ENCODE assay signal across 12 cellular contexts in the genomic region with DNA sequence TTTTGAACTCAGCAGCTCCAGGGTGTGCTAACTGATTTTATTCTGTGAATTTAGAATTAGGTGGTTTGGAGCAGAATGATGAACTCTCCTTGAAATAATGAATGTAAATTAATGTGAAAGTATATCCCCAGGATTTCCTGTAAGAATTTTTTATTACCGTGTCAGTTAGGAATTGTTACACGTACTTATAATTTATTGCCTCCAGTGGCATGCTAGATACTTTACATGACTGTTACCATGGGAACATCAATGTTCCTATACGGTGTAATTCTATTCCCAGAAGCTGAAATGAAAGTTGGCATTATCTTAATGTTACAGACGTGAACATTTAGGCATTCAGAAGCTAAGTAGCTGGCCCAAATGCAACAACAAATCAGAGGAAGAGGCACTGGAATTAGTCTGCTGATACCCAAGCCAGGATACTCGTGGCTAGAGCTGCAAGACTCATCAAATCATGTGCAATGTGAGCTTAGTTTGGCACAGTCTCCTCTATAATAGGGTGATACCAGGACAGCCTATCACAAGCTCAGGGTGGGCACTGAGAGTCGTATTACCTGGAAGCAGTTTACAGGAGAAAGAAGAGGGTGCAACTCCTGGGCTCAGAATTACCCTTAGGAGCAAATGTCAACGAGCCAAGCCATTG. TPM values are rescaled to one million over a fixed set of nuclear protein-coding genes. Genes with fewer than 3 reads are reported as not detected.
DNase-seq lines count a peak whose midpoint lies in the region; ATAC-seq and TF ChIP-seq lines count a peak whose summit lies in the region.
"Had no signal": no experiment of that assay in that cellular context is flagged by ENCODE, and none has a peak within 500 bp of the region (broad histone marks: within the 10 kb centered on the region; RNA-seq: fewer than 3 reads in every experiment).

No MANE protein-coding gene starts in this region.

- no peak for DNase-seq in Right ventricle myocardium inferior (ENCODE audit: missing footprints)
- no peak for DNase-seq in cardiac septum (ENCODE audit: low spot score)
- DNase-seq in OCI-M1 (lab: John Stamatoyannopoulos, UW), result peak; percentile 63
- DNase-seq in fibroblast of the aortic adventitia (ENCODE audit: low read depth), result peak; percentile 40
- peak; percentile 21 for DNase-seq in stromal cell of bone marrow (ENCODE audit: low read depth)
- DNase-seq in ureter (ENCODE audit: low spot score), result no peak
- no peak for DNase-seq in effector CD4-positive, alpha-beta T cell
- DNase-seq: H7; NCI-H2081 treated with DMSO at 0.1 percent for 48 hours; stimulated activated CD4-positive, alpha-beta T cell treated with anti-CD3 and anti-CD28 coated beads, Interleukin-4, amount 100 ng/mL, for 1 hour; stimulated activated naive CD4-positive, alpha-beta T cell treated with Interleukin-2 at 50 U/mL for 16 hours had no signal

- TF ChIP-seq CTCF in fibroblast of the aortic adventitia (IDR thresholded peaks at IDR 0.05; ENCODE audit: insufficient read depth, low read length), result no peak

- intact Hi-C loops in Right ventricle myocardium inferior (cut with DNase I) (no loop called here), cardiac septum (cut with DNase I) (no loop called here)

- ATAC-seq in Right ventricle myocardium inferior, result peak; percentile 94
- ATAC-seq in GM19328 (IDR thresholded peaks at IDR 0.05; ENCODE audit: unreplicated experiment), result no peak

- no peak overlapping the region for H3K4me3 ChIP-seq in fibroblast of the aortic adventitia (ENCODE audit: low read depth, low read length)

RNA-seq across cellular contexts. Expression of a gene that starts 30.0 kb away (rescaled TPM):
- total RNA-seq in Right ventricle myocardium inferior, result 23.2 TPM
- 37.7 TPM for total RNA-seq in cardiac septum
- total RNA-seq in fibroblast of the aortic adventitia (ENCODE audit: low replicate concordance), result 2.7 and 6.9 TPM in 2 replicates
- 22.8 TPM for total RNA-seq in ureter

Comparison
In these comparisons a context has a peak if more than half of its experiments do, and no peak if none do; other contexts are left out.
1. DNase-seq: peak in OCI-M1 (single experiment), fibroblast of the aortic adventitia (single experiment) and stromal cell of bone marrow (single experiment); none in Right ventricle myocardium inferior (single experiment), cardiac septum (single experiment), ureter (single experiment) and effector CD4-positive, alpha-beta T cell (single experiment).